In genomic region chr7:22443370-22444180, GRCh38 we compare ENCODE assay signal across 14 cellular contexts. TPM values are rescaled to one million over a fixed set of nuclear protein-coding genes. Genes with fewer than 3 reads are reported as not detected.
DNase-seq lines count a peak whose midpoint lies in the region; ATAC-seq lines count a peak whose summit lies in the region.
"Had no signal": no experiment of that assay in that cellular context is flagged by ENCODE, and none has a peak within 500 bp of the region (broad histone marks: within the 10 kb centered on the region; RNA-seq: fewer than 3 reads in every experiment).

No MANE protein-coding gene starts in this region.

- H3K4ac ChIP-seq in neuronal stem cell (ENCODE audit: low read length) = no peak overlapping the region

- H3K9ac ChIP-seq in neuronal stem cell (ENCODE audit: low read depth, low read length, poor library complexity) = no peak overlapping the region

- H3K9me3 ChIP-seq in neuronal stem cell (replicated peaks in 1 of 2; ENCODE audit: control insufficient read depth in 2 of 2, insufficient read depth in 1 of 2, low read depth in 1 of 2, low read length in 2 of 2) = no peaks in the 10 kb centered on the region

- peaks cover 0 to 8% of the 10 kb centered on the region in 2 donors for H3K4me1 ChIP-seq in neuronal stem cell (ENCODE audit: control insufficient read depth in 2 of 2, insufficient read depth in 1 of 2, low read depth in 1 of 2, low read length in 2 of 2)

- no peaks in the 10 kb centered on the region for H3K36me3 ChIP-seq in neuronal stem cell (replicated peaks in 1 of 2; ENCODE audit: control insufficient read depth in 2 of 2, insufficient read depth in 2 of 2, low read length in 2 of 2)

- no peaks in the 10 kb centered on the region for H3K27me3 ChIP-seq in neuronal stem cell (ENCODE audit: control insufficient read depth in 3 of 3, insufficient read depth in 3 of 3, low read depth in 1 of 3, low read length in 3 of 3)

- no peak overlapping the region for H3K18ac ChIP-seq in neuronal stem cell (ENCODE audit: low read length)

- no peak overlapping the region for H2AFZ ChIP-seq in neuronal stem cell (ENCODE audit: low read length)

- H2BK15ac ChIP-seq in neuronal stem cell (ENCODE audit: low read length) = no peak overlapping the region

- no peak overlapping the region for H2BK120ac ChIP-seq in neuronal stem cell (ENCODE audit: low read depth, low read length)

- no peak overlapping the region for H3K14ac ChIP-seq in neuronal stem cell (ENCODE audit: low read length)

- H2AK5ac ChIP-seq in neuronal stem cell (ENCODE audit: low read depth, low read length) = no peak overlapping the region

- H3K4me2 ChIP-seq in neuronal stem cell (ENCODE audit: insufficient read depth, low read length, poor library complexity, severe bottlenecking) = no peak overlapping the region

- ATAC-seq in GM19463 (IDR thresholded peaks at IDR 0.05; ENCODE audit: unreplicated experiment) = no peak
- ATAC-seq: activated T-cell treated with anti-CD3 and anti-CD28 coated beads, Interleukin-2, amount 50 U/mL, for 72 hours; stimulated activated naive CD8-positive, alpha-beta T cell treated with anti-CD3 and anti-CD28 coated beads, Interleukin-15, amount 100 ng/mL, for 72 hours; T-helper 17 cell had no signal

- H2BK5ac ChIP-seq in neuronal stem cell (ENCODE audit: low read length) = no peak overlapping the region

- DNase-seq in DMS53 treated with DMSO at 0.1 percent for 48 hours (lab: John Stamatoyannopoulos, UW; ENCODE audit: unreplicated experiment) (peak; percentile 32), LHCN-M2 (ENCODE audit: low read depth) (peak; percentile 26), cerebellar cortex (ENCODE audit: low spot score) (peak; percentile 50), neuronal stem cell (ENCODE audit: low spot score) (no peak), T-helper 9 cell (no peak)
- no peak for DNase-seq in activated T-cell treated with anti-CD3 and anti-CD28 coated beads, Interleukin-2, amount 50 U/mL, for 1 hour
- DNase-seq in activated CD4-positive, CD25-positive, alpha-beta regulatory T cell (lab: John Stamatoyannopoulos, UW) = no peak
- DNase-seq: activated T-cell treated with anti-CD3 and anti-CD28 coated beads, Interleukin-2, amount 50 U/mL, for 72 hours; CD4-positive, alpha-beta memory T cell; MM.1S; NCI-H774; stimulated activated naive CD8-positive, alpha-beta T cell treated with anti-CD3 and anti-CD28 coated beads, Interleukin-15, amount 100 ng/mL, for 72 hours; T-helper 17 cell had no signal

- WGBS in neuronal stem cell (ENCODE audit: extremely low coverage in 2 of 2, insufficient read length in 2 of 2, insufficient replicate concordance in 1 of 2), 2 donors = no CpG with 5 or more reads among the region's 7 CpGs

- H3K27ac ChIP-seq in neuronal stem cell (replicated peaks; ENCODE audit: low read length) = no peak overlapping the region

- no peak overlapping the region for H3K23ac ChIP-seq in neuronal stem cell (ENCODE audit: low read depth, low read length, poor library complexity)

- no peak overlapping the region for H4K8ac ChIP-seq in neuronal stem cell (ENCODE audit: low read depth, low read length)

- H3K79me1 ChIP-seq in neuronal stem cell (ENCODE audit: low read depth, low read length) = no peaks in the 10 kb centered on the region

- H4K91ac ChIP-seq in neuronal stem cell (ENCODE audit: low read depth, low read length, poor library complexity) = no peak overlapping the region

- H3K4me3 ChIP-seq in neuronal stem cell (ENCODE audit: low read length in 2 of 2) = no peak overlapping the region

- peak overlapping the region; percentile 10 for H2BK12ac ChIP-seq in neuronal stem cell (ENCODE audit: low read length)

RNA-seq across cellular contexts. Expression of gene STEAP1B, which starts 56.4 kb away (rescaled TPM):
- total RNA-seq in LHCN-M2 (2014; rRNA removed) = not detected in 2 replicates
- not detected for polyA plus RNA-seq in LHCN-M2 (2012)
- 2.8 TPM for polyA plus RNA-seq in neuronal stem cell (2013, experiment 1 of 2)
- polyA plus RNA-seq in neuronal stem cell (2013, experiment 2 of 2) = 3.0 TPM
- total RNA-seq: CD4-positive, alpha-beta memory T cell had no signal
- polyA plus RNA-seq: CD4-positive, alpha-beta memory T cell had no signal

Comparison
In these comparisons a context has a peak if more than half of its experiments do, and no peak if none do; other contexts are left out.
1. DNase-seq: peak in DMS53 treated with DMSO at 0.1 percent for 48 hours (single experiment), LHCN-M2 (single experiment) and cerebellar cortex (single experiment); none in neuronal stem cell (single experiment), activated T-cell treated with anti-CD3 and anti-CD28 coated beads, Interleukin-2, amount 50 U/mL, for 1 hour (single experiment), activated CD4-positive, CD25-positive, alpha-beta regulatory T cell (0 of 4) and T-helper 9 cell (single experiment).